In genomic region chr6:13711726-13712484, GRCh38 we compare ENCODE assay signal across 8 cellular contexts. TPM values are rescaled to one million over a fixed set of nuclear protein-coding genes. Genes with fewer than 3 reads are reported as not detected.
DNase-seq lines count a peak whose midpoint lies in the region; ATAC-seq and TF ChIP-seq lines count a peak whose summit lies in the region.

RANBP9 (minus strand) TSS chr6:13711835; CDS start chr6:13711505, 330 bp downstream.

- no peaks in the 10 kb centered on the region for H3F3A ChIP-seq in OCI-LY1 (ENCODE audit: insufficient read depth, low read length)

- no peaks in the 10 kb centered on the region for H3K9me2 ChIP-seq in OCI-LY1 (ENCODE audit: low read depth, low read length)

- H3K9me3 ChIP-seq in HUES6 (ENCODE audit: control insufficient read depth, insufficient read depth, low read depth, low read length): peaks cover 11% of the 10 kb centered on the region
- no peaks in the 10 kb centered on the region; the same call in 1 of the 2 replicates for H3K9me3 ChIP-seq in OCI-LY1 (ENCODE audit: low read length)
- H3K9me3 ChIP-seq in mononuclear cell (ENCODE audit: low read depth, low read length): no peaks in the 10 kb centered on the region

- H3K27ac ChIP-seq in HUES6 (ENCODE audit: low read depth, low read length) (peak within 1 kb of the TSS; percentile 70), OCI-LY1 (ENCODE audit: low read depth, low read length, poor library complexity, severe bottlenecking) (peak within 1 kb of the TSS; percentile 78)

- H3K79me2 ChIP-seq in OCI-LY1 (ENCODE audit: insufficient read depth, low read length): peaks cover 40% of the 10 kb centered on the region

- H3K27me3 ChIP-seq in HUES6 (ENCODE audit: control insufficient read depth, insufficient read depth, low read length): no peaks in the 10 kb centered on the region
- H3K27me3 ChIP-seq in OCI-LY1 (ENCODE audit: insufficient read depth, low read length): no peaks in the 10 kb centered on the region
- no peaks in the 10 kb centered on the region for H3K27me3 ChIP-seq in mononuclear cell (ENCODE audit: insufficient read depth, low read length)

- H4K20me1 ChIP-seq in OCI-LY1 (ENCODE audit: insufficient read depth, low read length): no peaks in the 10 kb centered on the region

- DNase-seq in D341Med (ENCODE audit: low spot score) (peak; percentile 94), activated T-cell treated with anti-CD3 and anti-CD28 coated beads for 1 hour (ENCODE audit: low read depth) (peak; percentile 78), epidermal melanocyte (ENCODE audit: insufficient read length, low spot score) (peak; percentile 90)
- peak; percentile 62 to 79 for DNase-seq in stimulated activated CD8-positive, alpha-beta memory T cell treated with anti-CD3 and anti-CD28 coated beads, Interleukin-4, amount 100 ng/mL, for 1 hour (ENCODE audit: low read depth in 2 of 2, low spot score in 1 of 2)

- peaks cover 20% of the 10 kb centered on the region for H3K4me1 ChIP-seq in HUES6 (ENCODE audit: control insufficient read depth, insufficient read depth, low read length)
- peaks cover 26% of the 10 kb centered on the region for H3K4me1 ChIP-seq in OCI-LY1 (ENCODE audit: insufficient read depth, low read length, severe bottlenecking)
- peaks cover 41% of the 10 kb centered on the region for H3K4me1 ChIP-seq in mononuclear cell (ENCODE audit: insufficient read depth, low read length)

- peak; percentile 74 for ATAC-seq in GM21423 (IDR thresholded peaks at IDR 0.05; ENCODE audit: unreplicated experiment)

- no peaks in the 10 kb centered on the region for H3K36me3 ChIP-seq in HUES6 (ENCODE audit: control insufficient read depth, insufficient read depth, low read length)
- H3K36me3 ChIP-seq in OCI-LY1 (ENCODE audit: insufficient read depth, low read length): no peaks in the 10 kb centered on the region

- peak within 1 kb of the TSS; percentile 17 for H2AFZ ChIP-seq in OCI-LY1 (ENCODE audit: low read length)

- H3K9ac ChIP-seq in HUES6 (ENCODE audit: low read length): peak within 1 kb of the TSS; percentile 85
- H3K9ac ChIP-seq in OCI-LY1 (ENCODE audit: low read length): peak within 1 kb of the TSS; percentile 89

- peak within 1 kb of the TSS; percentile 85 for H3K4me2 ChIP-seq in OCI-LY1 (ENCODE audit: low read length)

- TF ChIP-seq CTCF in OCI-LY1 (IDR thresholded peaks at IDR 0.05; ENCODE audit: low read length): no peak

- H3K4me3 ChIP-seq in HUES6 (ENCODE audit: low read depth, low read length): peak within 1 kb of the TSS; percentile 75
- peak within 1 kb of the TSS; percentile 92 for H3K4me3 ChIP-seq in OCI-LY1 (ENCODE audit: low read depth, low read length, poor library complexity, severe bottlenecking)
- H3K4me3 ChIP-seq in mononuclear cell (ENCODE audit: low read length): peak within 1 kb of the TSS; percentile 69

RNA-seq across cellular contexts. Expression of gene RANBP9, which starts in this region (rescaled TPM):
- 61.4 TPM for total RNA-seq in mononuclear cell

Comparison
In these comparisons a context has a peak if more than half of its experiments do, and no peak if none do; other contexts are left out.
1. Peak in every context shown above with its lines: DNase-seq, ATAC-seq, H3K4me3 ChIP-seq and H3K27ac ChIP-seq.